ENCODE assay signal across 31 cellular contexts in the genomic region with DNA sequence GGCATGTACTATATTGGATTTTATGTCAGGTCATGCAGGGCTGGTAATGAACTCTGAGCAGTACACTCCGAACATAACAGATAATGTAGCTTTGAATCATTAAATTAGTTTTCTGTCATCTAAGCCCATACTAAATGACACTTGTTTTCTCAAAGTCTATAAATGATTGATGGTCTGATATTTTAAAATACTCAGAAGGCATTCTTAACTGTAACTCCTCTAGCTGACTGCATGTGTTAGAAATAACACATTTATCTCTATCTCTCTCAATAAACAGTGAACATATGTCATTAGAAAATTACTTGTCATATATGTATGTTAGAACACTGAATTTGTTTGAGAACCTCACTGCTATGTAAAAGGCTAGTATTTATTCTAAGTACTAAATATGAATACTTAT.
"Had no signal": no experiment of that assay in that cellular context is flagged by ENCODE, and none has a peak within 500 bp of the region (broad histone marks: within the 10 kb centered on the region; RNA-seq: fewer than 3 reads in every experiment).

No MANE protein-coding gene starts in this region.

- ATAC-seq: activated CD8-positive, alpha-beta T cell treated with anti-CD3 and anti-CD28 coated beads for 36 hours; activated naive CD4-positive, alpha-beta T cell treated with anti-CD3 and anti-CD28 coated beads, Interleukin-2, amount 50 U/mL, for 72 hours; activated T-cell treated with anti-CD3 and anti-CD28 coated beads, Interleukin-2, amount 50 U/mL, for 4 hours; activated T-cell treated with anti-CD3 and anti-CD28 coated beads, Interleukin-2, amount 50 U/mL, for 72 hours; activated T-helper 17 cell treated with anti-CD3 and anti-CD28 coated beads, Interleukin-2, amount 50 U/mL, for 72 hours; body of pancreas had no signal

- H3K27ac ChIP-seq: adrenal gland, body of pancreas, brain microvascular endothelial cell, breast epithelium, VCaP had no signal

- DNase-seq: activated B cell treated with CpG ODN at 0.5 μM for 24 hours; activated CD4-positive, alpha-beta memory T cell treated with anti-CD3 and anti-CD28 coated beads for 36 hours; activated CD4-positive, alpha-beta T cell treated with anti-CD3 and anti-CD28 coated beads for 4 hours; activated CD4-positive, alpha-beta T cell treated with anti-CD3 and anti-CD28 coated beads, Interleukin-2, amount 10 ng/mL, durations not matched to agents 24 days and 14 days; activated CD4-positive, alpha-beta T cell treated with anti-CD3 and anti-CD28 coated beads, Interleukin-2, amount 50 U/mL, for 1 hour; activated CD4-positive, alpha-beta T cell treated with anti-CD3 and anti-CD28 coated beads, Interleukin-2, amount 50 U/mL, for 4 hours; activated CD4-positive, CD25-positive, alpha-beta regulatory T cell treated with anti-CD3 and anti-CD28 coated beads, Interleukin-2, amount 50 U/mL, for 72 hours; activated CD8-positive, alpha-beta memory T cell treated with anti-CD3 and anti-CD28 coated beads, Interleukin-2, amount 50 U/mL, for 4 hours; activated CD8-positive, alpha-beta T cell treated with anti-CD3 and anti-CD28 coated beads for 36 hours; activated effector memory CD4-positive, alpha-beta T cell treated with anti-CD3 and anti-CD28 coated beads, Interleukin-2, amount 50 U/mL, for 16 hours; activated gamma-delta T cell treated with Interleukin-2 at 50 U/mL for 16 hours; activated naive CD4-positive, alpha-beta T cell; activated naive CD4-positive, alpha-beta T cell treated with anti-CD3 and anti-CD28 coated beads for 36 hours; activated naive CD4-positive, alpha-beta T cell treated with anti-CD3 and anti-CD28 coated beads, Interleukin-2, amount 50 U/mL, for 16 hours; activated naive CD8-positive, alpha-beta T cell treated with anti-CD3 and anti-CD28 coated beads for 36 hours; activated T-cell treated with anti-CD3 and anti-CD28 coated beads for 4 hours; activated T-cell treated with anti-CD3 and anti-CD28 coated beads, Interleukin-2, amount 50 U/mL, for 1 hour; activated T-cell treated with anti-CD3 and anti-CD28 coated beads, Interleukin-2, amount 50 U/mL, for 4 hours; activated T-cell treated with anti-CD3 and anti-CD28 coated beads, Interleukin-2, amount 50 U/mL, for 72 hours; adrenal gland; amniotic stem cell; aorta; body of pancreas; brain microvascular endothelial cell; cerebellar nuclear complex; T-helper 2 cell; T-helper 9 cell had no signal

- H3K4me3 ChIP-seq: adrenal gland, body of pancreas, breast epithelium had no signal

- H3K9me3 ChIP-seq: adrenal gland, breast epithelium had no signal

- H3K36me3 ChIP-seq: adrenal gland, brain microvascular endothelial cell, breast epithelium had no signal

- H3K27me3 ChIP-seq: adrenal gland, body of pancreas, brain microvascular endothelial cell, breast epithelium had no signal
